ENCODE assay signal across 14 cellular contexts in genomic region chr6:17013701-17014100, GRCh38.
DNase-seq lines count a peak whose midpoint lies in the region; ATAC-seq and TF ChIP-seq lines count a peak whose summit lies in the region.
"Had no signal": no experiment of that assay in that cellular context is flagged by ENCODE, and none has a peak within 500 bp of the region (broad histone marks: within the 10 kb centered on the region; RNA-seq: fewer than 3 reads in every experiment).

No MANE protein-coding gene starts in this region.

- 88 to 93% (median 90%) methylated on average over 4 of the region's 4 CpGs for WGBS in stomach, 5 donors

- H3K9me3 ChIP-seq in muscle layer of duodenum (ENCODE audit: control insufficient read depth in 1 of 2, low read length in 2 of 2) (no peaks in the 10 kb centered on the region), stomach (peaks cover 0 to 12% (median 0%) of the 10 kb centered on the region in 4 donors)
- H3K9me3 ChIP-seq: upper lobe of right lung had no signal

- H3K4me1 ChIP-seq in muscle layer of duodenum (ENCODE audit: control insufficient read depth in 1 of 2, insufficient read depth in 2 of 2, low read length in 2 of 2) (no peaks in the 10 kb centered on the region), stomach (peaks cover 0 to 8% (median 4%) of the 10 kb centered on the region in 4 donors)
- H3K4me1 ChIP-seq: spleen, upper lobe of right lung had no signal

- no peak for TF ChIP-seq POLR2A in stomach (IDR thresholded peaks at IDR 0.05)

- peaks cover 8% of the 10 kb centered on the region for H3K4me1 Mint-ChIP-seq in stimulated activated memory B cell treated with anti-CD40 and anti-IgM and Interleukin-4, amounts not matched to agents 10 μg/mL and 1 μg/mL and 100 μg/mL, for 72 hours

- TF ChIP-seq CTCF in GM13977 (IDR thresholded peaks at IDR 0.05; ENCODE audit: extremely low read depth, insufficient read depth, missing control alignments) (no peak), stomach (IDR thresholded peaks at IDR 0.05) (no peak)

- H3K36me3 ChIP-seq in muscle layer of duodenum (ENCODE audit: control insufficient read depth in 1 of 2, insufficient read depth in 2 of 2, low read length in 2 of 2) (no peaks in the 10 kb centered on the region), stomach (no peaks in the 10 kb centered on the region)
- H3K36me3 ChIP-seq: spleen, upper lobe of right lung had no signal

- H3K9me3 Mint-ChIP-seq in stimulated activated memory B cell treated with anti-CD40 and anti-IgM and Interleukin-4, amounts not matched to agents 10 μg/mL and 1 μg/mL and 100 μg/mL, for 72 hours = peaks cover 9% of the 10 kb centered on the region

- no peak for ATAC-seq in stimulated activated memory B cell treated with anti-CD40 and anti-IgM and Interleukin-4, amounts not matched to agents 10 μg/mL and 1 μg/mL and 100 μg/mL, for 72 hours
- ATAC-seq: activated CD8-positive, alpha-beta T cell treated with anti-CD3 and anti-CD28 coated beads, Interleukin-2, amount 10 ng/mL, durations not matched to agents 7 days and 5 days; upper lobe of right lung had no signal

- H3K4me3 Mint-ChIP-seq in stimulated activated memory B cell treated with anti-CD40 and anti-IgM and Interleukin-4, amounts not matched to agents 10 μg/mL and 1 μg/mL and 100 μg/mL, for 72 hours = no peak overlapping the region
- H3K4me3 Mint-ChIP-seq: activated CD8-positive, alpha-beta T cell treated with anti-CD3 and anti-CD28 coated beads, Interleukin-2, amount 10 ng/mL, durations not matched to agents 7 days and 5 days had no signal

- H3K4me3 ChIP-seq in muscle layer of duodenum (ENCODE audit: low read depth in 1 of 2, low read length in 2 of 2) (no peak overlapping the region), stomach (no peak overlapping the region)
- H3K4me3 ChIP-seq: spleen, upper lobe of right lung had no signal

- TF ChIP-seq EP300 in stomach (IDR thresholded peaks at IDR 0.05) = no peak

- no peaks in the 10 kb centered on the region for H3K36me3 Mint-ChIP-seq in stimulated activated memory B cell treated with anti-CD40 and anti-IgM and Interleukin-4, amounts not matched to agents 10 μg/mL and 1 μg/mL and 100 μg/mL, for 72 hours

- intact Hi-C loops in stomach (cut with DNase I; ENCODE audit: low total_unique reads) = no loop called here

- no peak overlapping the region for H3K27ac Mint-ChIP-seq in stimulated activated memory B cell treated with anti-CD40 and anti-IgM and Interleukin-4, amounts not matched to agents 10 μg/mL and 1 μg/mL and 100 μg/mL, for 72 hours
- H3K27ac Mint-ChIP-seq: activated CD8-positive, alpha-beta T cell treated with anti-CD3 and anti-CD28 coated beads, Interleukin-2, amount 10 ng/mL, durations not matched to agents 7 days and 5 days had no signal

- in situ Hi-C loops in GM13977 (cut with MboI; ENCODE audit: low pct_unique_long_range_greater_than_20kb, low sequenced_read_pairs, unreplicated experiment) = no loop called here

- H3K27me3 ChIP-seq in muscle layer of duodenum (ENCODE audit: low read depth, low read length) (no peaks in the 10 kb centered on the region), stomach (peaks cover 0 to 7% (median 6%) of the 10 kb centered on the region in 3 donors)
- H3K27me3 ChIP-seq: upper lobe of right lung had no signal

- DNase-seq in AG08396 (ENCODE audit: low spot score) = peak; percentile 86
- peak; percentile 80 for DNase-seq in M059J (ENCODE audit: low read depth)
- DNase-seq in dermis blood vessel endothelial cell = peak; percentile 30
- no peak for DNase-seq in GM13977 (ENCODE audit: low spot score)
- no peak for DNase-seq in stimulated activated CD4-positive, alpha-beta T cell treated with anti-CD3 and anti-CD28 coated beads, Interleukin-15, amount 100 ng/mL, for 24 hours
- no peak for DNase-seq in stomach
- DNase-seq: activated CD8-positive, alpha-beta T cell treated with anti-CD3 and anti-CD28 coated beads, Interleukin-2, amount 10 ng/mL, durations not matched to agents 7 days and 5 days; DMS79; NCI-H1092; NCI-H345; spleen; upper lobe of right lung had no signal

- H3K27ac ChIP-seq in muscle layer of duodenum (ENCODE audit: low read length) (peak overlapping the region; percentile 58), stomach (no peak overlapping the region)
- H3K27ac ChIP-seq: upper lobe of right lung had no signal

- peaks cover 34% of the 10 kb centered on the region for H3K27me3 Mint-ChIP-seq in stimulated activated memory B cell treated with anti-CD40 and anti-IgM and Interleukin-4, amounts not matched to agents 10 μg/mL and 1 μg/mL and 100 μg/mL, for 72 hours

Comparison
In these comparisons a context has a peak if more than half of its experiments do, and no peak if none do; other contexts are left out.
1. DNase-seq: peak in AG08396 (single experiment), M059J (single experiment) and dermis blood vessel endothelial cell (single experiment); none in GM13977 (single experiment), stimulated activated CD4-positive, alpha-beta T cell treated with anti-CD3 and anti-CD28 coated beads, Interleukin-15, amount 100 ng/mL, for 24 hours (single experiment) and stomach (single experiment).